9 cellular contexts compared by ENCODE assay signal in genomic region chr3:194206375-194206774, GRCh38.
DNase-seq lines count a peak whose midpoint lies in the region; ATAC-seq and TF ChIP-seq lines count a peak whose summit lies in the region.
"Had no signal": no experiment of that assay in that cellular context is flagged by ENCODE, and none has a peak within 500 bp of the region (broad histone marks: within the 10 kb centered on the region; RNA-seq: fewer than 3 reads in every experiment).

No MANE protein-coding gene starts in this region.

- no peak for TF ChIP-seq EP300 in sigmoid colon (IDR thresholded peaks at IDR 0.05)

- H3K27ac ChIP-seq in HL-60 (replicated peaks) (no peak overlapping the region), right atrium auricular region (no peak overlapping the region), sigmoid colon (peak overlapping the region in 1 of 4 donors; percentile 11)

- peaks cover 12 to 23% (median 16%) of the 10 kb centered on the region in 4 donors for H3K4me1 Mint-ChIP-seq in naive thymus-derived CD8-positive, alpha-beta T cell

- no peak for TF ChIP-seq POLR2A in sigmoid colon (IDR thresholded peaks at IDR 0.05)

- H3K4me3 Mint-ChIP-seq in naive thymus-derived CD8-positive, alpha-beta T cell, result no peak overlapping the region
- H3K4me3 Mint-ChIP-seq: activated CD8-positive, alpha-beta T cell treated with anti-CD3 and anti-CD28 coated beads for 36 hours had no signal

- intact Hi-C loops in sigmoid colon (cut with DNase I), result loop anchor here (5.0 kb wide), 2 partner anchors 69 to 106 kb away; partner anchors contain the start of gene HES1

- 0 out of 2 replicates have a peak overlapping the region, but pooled peaks have one; percentile 1 for H3K4me3 ChIP-seq in HL-60 (replicated peaks; ENCODE audit: insufficient read depth, low read length)
- H3K4me3 ChIP-seq in right atrium auricular region, result no peak overlapping the region
- no peak overlapping the region for H3K4me3 ChIP-seq in sigmoid colon

- H3K27ac Mint-ChIP-seq in naive thymus-derived CD8-positive, alpha-beta T cell, result peak overlapping the region in 1 of 10 donors; percentile 36
- H3K27ac Mint-ChIP-seq: activated CD8-positive, alpha-beta T cell treated with anti-CD3 and anti-CD28 coated beads for 36 hours had no signal

- POLR2A ChIA-PET in naive thymus-derived CD8-positive, alpha-beta T cell (lab: Charles Lee), result no interaction called here

- H3K4me1 ChIP-seq in right atrium auricular region, result peaks cover 0 to 12% of the 10 kb centered on the region in 2 donors
- H3K4me1 ChIP-seq in sigmoid colon, result peaks cover 0 to 26% (median 21%) of the 10 kb centered on the region in 4 donors

- H3K36me3 Mint-ChIP-seq in naive thymus-derived CD8-positive, alpha-beta T cell, result peaks cover 0 to 4% (median 0%) of the 10 kb centered on the region in 3 donors

- peaks cover 18 to 58% (median 41%) of the 10 kb centered on the region in 5 donors for H3K27me3 Mint-ChIP-seq in naive thymus-derived CD8-positive, alpha-beta T cell

- no peaks in the 10 kb centered on the region for H3K9me3 ChIP-seq in right atrium auricular region
- no peaks in the 10 kb centered on the region for H3K9me3 ChIP-seq in sigmoid colon

- peak in 1 of 2 experiments; percentile 36 for DNase-seq in HL-60 (ENCODE audit: low read depth in 1 of 2, low spot score in 1 of 2)
- peak; percentile 20 for DNase-seq in SHP77 treated with DMSO at 0.1 percent for 48 hours (lab: John Stamatoyannopoulos, UW)
- DNase-seq in right atrium auricular region (ENCODE audit: low spot score), result peak; percentile 83
- peak; percentile 94 for DNase-seq in sigmoid colon
- no peak for DNase-seq in Kasumi-1 (lab: John Stamatoyannopoulos, UW)
- no peak for DNase-seq in globus pallidus (ENCODE audit: low spot score)
- no peak for DNase-seq in naive thymus-derived CD8-positive, alpha-beta T cell
- no peak for DNase-seq in kidney glomerular epithelial cell (lab: John Stamatoyannopoulos, UW)

- no peak for ATAC-seq in naive thymus-derived CD8-positive, alpha-beta T cell
- ATAC-seq: activated CD8-positive, alpha-beta T cell treated with anti-CD3 and anti-CD28 coated beads for 36 hours had no signal

- no peaks in the 10 kb centered on the region for H3K27me3 ChIP-seq in HL-60 (ENCODE audit: insufficient read depth, poor library complexity, severe bottlenecking)
- H3K27me3 ChIP-seq in right atrium auricular region, result no peaks in the 10 kb centered on the region
- H3K27me3 ChIP-seq in sigmoid colon, result peaks cover 7 to 25% (median 13%) of the 10 kb centered on the region in 3 donors

- H3K36me3 ChIP-seq in right atrium auricular region, result no peaks in the 10 kb centered on the region
- no peaks in the 10 kb centered on the region for H3K36me3 ChIP-seq in sigmoid colon

- TF ChIP-seq CTCF in HL-60 (IDR thresholded peaks at IDR 0.05; ENCODE audit: insufficient read depth, low read length) (no peak), right atrium auricular region (IDR thresholded peaks at IDR 0.05) (no peak), sigmoid colon (IDR thresholded peaks at IDR 0.05) (no peak)

- WGBS in sigmoid colon, 2 donors, result 39 to 77% methylated on average over 10 of the region's 10 CpGs

- no peaks in the 10 kb centered on the region for H3K9me3 Mint-ChIP-seq in naive thymus-derived CD8-positive, alpha-beta T cell
- H3K9me3 Mint-ChIP-seq: activated CD8-positive, alpha-beta T cell treated with anti-CD3 and anti-CD28 coated beads for 36 hours had no signal

Comparison
In these comparisons a context has a peak if more than half of its experiments do, and no peak if none do; other contexts are left out.
1. DNase-seq: peak in SHP77 treated with DMSO at 0.1 percent for 48 hours (single experiment), right atrium auricular region (single experiment) and sigmoid colon (single experiment); none in Kasumi-1 (0 of 2), globus pallidus (single experiment), naive thymus-derived CD8-positive, alpha-beta T cell (0 of 10) and kidney glomerular epithelial cell (single experiment).